In the genomic region with DNA sequence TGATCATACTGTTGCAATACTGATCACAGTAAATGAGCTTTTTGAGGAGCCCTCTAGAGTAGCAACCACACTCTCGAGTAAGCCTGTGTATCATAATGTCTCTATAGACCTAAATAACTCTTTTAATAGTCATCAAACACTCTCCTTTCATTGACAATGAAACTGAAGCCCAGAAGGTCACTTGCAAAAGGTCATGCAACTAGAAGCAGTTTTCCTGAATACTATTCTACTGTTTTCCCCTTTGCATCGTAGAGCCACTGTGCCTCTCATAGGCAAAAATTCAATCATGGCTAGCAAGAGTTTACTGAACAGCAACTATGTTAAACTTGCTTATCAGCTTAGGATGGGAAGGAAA, we compare ENCODE assay signal across 15 cellular contexts.
DNase-seq lines count a peak whose midpoint lies in the region; ATAC-seq and TF ChIP-seq lines count a peak whose summit lies in the region.
"Had no signal": no experiment of that assay in that cellular context is flagged by ENCODE, and none has a peak within 500 bp of the region (broad histone marks: within the 10 kb centered on the region; RNA-seq: fewer than 3 reads in every experiment).

No MANE protein-coding gene starts in this region.

- ATAC-seq in IMR-90 (ENCODE audit: low read depth), result no peak
- ATAC-seq in activated naive CD8-positive, alpha-beta T cell treated with anti-CD3 and anti-CD28 coated beads, Interleukin-2, amount 50 U/mL, for 24 hours, result peak; percentile 42
- no peak for ATAC-seq in naive thymus-derived CD8-positive, alpha-beta T cell

- no CpG with 5 or more reads among the region's 2 CpGs for WGBS in IMR-90 (ENCODE audit: extremely low coverage in 2 of 2, insufficient read length in 1 of 2), 2 experiments

- H4K91ac ChIP-seq in IMR-90 (ENCODE audit: insufficient read depth, low read depth, low read length), result no peak overlapping the region

- H3K9me3 ChIP-seq in IMR-90 (ENCODE audit: control insufficient read depth, insufficient read depth, low read length), result no peaks in the 10 kb centered on the region
- H3K9me3 ChIP-seq: colonic mucosa had no signal

- H3K56ac ChIP-seq in IMR-90 (ENCODE audit: extremely low read depth, insufficient read depth, low read length), result no peak overlapping the region

- no peak overlapping the region for H3K4ac ChIP-seq in IMR-90 (ENCODE audit: low read depth, low read length)

- peaks cover 23 to 47% of the 10 kb centered on the region in 2 experiments for H3K79me1 ChIP-seq in IMR-90 (ENCODE audit: low read depth in 1 of 2, low read length in 2 of 2)

- H3K4me3 Mint-ChIP-seq in T-helper 2 cell treated with Interferon-gamma antibody and Interleukin-4, amounts not matched to agents 5 μg/mL and 100 μg/mL, for 36 hours, result no peak overlapping the region
- H3K4me3 Mint-ChIP-seq in activated naive CD8-positive, alpha-beta T cell treated with anti-CD3 and anti-CD28 coated beads, Interleukin-2, amount 50 U/mL, for 24 hours, result peak overlapping the region; percentile 60
- peak overlapping the region in 9 of 10 donors; percentile 8 to 67 (median 51) for H3K4me3 Mint-ChIP-seq in naive thymus-derived CD8-positive, alpha-beta T cell
- H3K4me3 Mint-ChIP-seq: neural progenitor cell had no signal

- H2BK5ac ChIP-seq in IMR-90 (ENCODE audit: low read depth, low read length, poor library complexity, severe bottlenecking), result peak overlapping the region; percentile 37

- H4K5ac ChIP-seq in IMR-90 (ENCODE audit: low read depth, low read length), result no peak overlapping the region

- peaks cover 10% of the 10 kb centered on the region; the same call in 1 of the 2 replicates for H3K4me1 ChIP-seq in IMR-90 (ENCODE audit: control insufficient read depth, insufficient read depth, low read length)
- H3K4me1 ChIP-seq: colonic mucosa had no signal

- H3K14ac ChIP-seq in IMR-90 (replicated peaks; ENCODE audit: low read depth, low read length), result peak overlapping the region; percentile 44; the same call in 1 of the 2 replicates

- no peak overlapping the region for H3K27ac ChIP-seq in IMR-90 (ENCODE audit: insufficient read depth, low read length)
- H3K27ac ChIP-seq: colonic mucosa, neural progenitor cell had no signal

- no peak overlapping the region for H2AFZ ChIP-seq in IMR-90 (replicated peaks; ENCODE audit: low read length, poor library complexity)
- H2AFZ ChIP-seq: neural progenitor cell had no signal

- H3K27me3 Mint-ChIP-seq in T-helper 2 cell treated with Interferon-gamma antibody and Interleukin-4, amounts not matched to agents 5 μg/mL and 100 μg/mL, for 36 hours (ENCODE audit: low read depth), result no peaks in the 10 kb centered on the region
- H3K27me3 Mint-ChIP-seq in activated naive CD8-positive, alpha-beta T cell treated with anti-CD3 and anti-CD28 coated beads, Interleukin-2, amount 50 U/mL, for 24 hours, result no peaks in the 10 kb centered on the region
- H3K27me3 Mint-ChIP-seq in naive thymus-derived CD8-positive, alpha-beta T cell, result no peaks in the 10 kb centered on the region

- no peak for TF ChIP-seq CTCF in IMR-90 (conservative IDR thresholded peaks at IDR 0.05; ENCODE audit: low read depth, low read length)

- H4K8ac ChIP-seq in IMR-90 (ENCODE audit: low read depth in 2 of 2, low read length in 2 of 2), result no peak overlapping the region

- H3K36me3 Mint-ChIP-seq in T-helper 2 cell treated with Interferon-gamma antibody and Interleukin-4, amounts not matched to agents 5 μg/mL and 100 μg/mL, for 36 hours (ENCODE audit: low read depth), result peaks cover 8% of the 10 kb centered on the region
- H3K36me3 Mint-ChIP-seq in activated naive CD8-positive, alpha-beta T cell treated with anti-CD3 and anti-CD28 coated beads, Interleukin-2, amount 50 U/mL, for 24 hours (ENCODE audit: low read depth), result peaks cover 12% of the 10 kb centered on the region
- peaks cover 0 to 15% (median 7%) of the 10 kb centered on the region in 3 donors for H3K36me3 Mint-ChIP-seq in naive thymus-derived CD8-positive, alpha-beta T cell
- H3K36me3 Mint-ChIP-seq: neural progenitor cell had no signal

- no peak for TF ChIP-seq POLR2A in IMR-90 (IDR thresholded peaks at IDR 0.05; ENCODE audit: low read depth, low read length)

- TF ChIP-seq RAD21 in IMR-90 (IDR thresholded peaks at IDR 0.05; ENCODE audit: low read length), result no peak

- no peak overlapping the region for H3K4me2 ChIP-seq in IMR-90 (ENCODE audit: low read depth, low read length)
- H3K4me2 ChIP-seq: neural progenitor cell had no signal

- H3K27me3 ChIP-seq in IMR-90 (ENCODE audit: control insufficient read depth, insufficient read depth, low read length), result no peaks in the 10 kb centered on the region
- no peaks in the 10 kb centered on the region for H3K27me3 ChIP-seq in H7 (ENCODE audit: control insufficient read depth, insufficient read depth, low read length)
- H3K27me3 ChIP-seq: colonic mucosa, neural progenitor cell had no signal

- no peak overlapping the region for H3K23ac ChIP-seq in IMR-90 (ENCODE audit: low read depth, low read length)

- DNase-seq in T-helper 2 cell treated with Interferon-gamma antibody and Interleukin-4, amounts not matched to agents 5 μg/mL and 100 μg/mL, for 36 hours (ENCODE audit: low spot score), result no peak
- no peak for DNase-seq in T-helper 2 cell
- no peak for DNase-seq in IMR-90
- DNase-seq in activated naive CD8-positive, alpha-beta T cell treated with anti-CD3 and anti-CD28 coated beads, Interleukin-2, amount 50 U/mL, for 24 hours, result no peak
- no peak for DNase-seq in naive thymus-derived CD8-positive, alpha-beta T cell
- no peak for DNase-seq in NCI-H187 (lab: John Stamatoyannopoulos, UW)
- DNase-seq in SIG-M5 (lab: John Stamatoyannopoulos, UW), result no peak
- DNase-seq in H7, result no peak
- DNase-seq: 8988T, activated gamma-delta T cell treated with Interleukin-2 at 50 U/mL for 16 hours, colonic mucosa, NCI-H1092, NCI-H510A, Right ventricle myocardium superior had no signal

- POLR2A ChIA-PET in IMR-90 (lab: Charles Lee; ENCODE audit: unreplicated experiment), result no interaction called here
- POLR2A ChIA-PET in naive thymus-derived CD8-positive, alpha-beta T cell (lab: Charles Lee), result interaction anchor here (0.9 to 1.3 kb wide), 4 partner anchors 9 to 70 kb away, joined by 3 to 5 read pairs (median 4); no protein-coding TSS in a partner anchor

- no peak overlapping the region for H3K18ac ChIP-seq in IMR-90 (ENCODE audit: low read depth, low read length)

- H3K4me3 ChIP-seq in IMR-90 (ENCODE audit: insufficient read depth, low read depth, low read length) (no peak overlapping the region), H7 (ENCODE audit: insufficient read depth, low read depth, low read length) (no peak overlapping the region)
- H3K4me3 ChIP-seq: colonic mucosa, neural progenitor cell had no signal

- no peaks in the 10 kb centered on the region for H3K9me3 Mint-ChIP-seq in T-helper 2 cell treated with Interferon-gamma antibody and Interleukin-4, amounts not matched to agents 5 μg/mL and 100 μg/mL, for 36 hours
- H3K9me3 Mint-ChIP-seq in activated naive CD8-positive, alpha-beta T cell treated with anti-CD3 and anti-CD28 coated beads, Interleukin-2, amount 50 U/mL, for 24 hours, result no peaks in the 10 kb centered on the region
- H3K9me3 Mint-ChIP-seq in naive thymus-derived CD8-positive, alpha-beta T cell, result no peaks in the 10 kb centered on the region
- H3K9me3 Mint-ChIP-seq: neural progenitor cell had no signal

- no peak overlapping the region for H3K9ac ChIP-seq in IMR-90 (ENCODE audit: low read depth, low read length)
- H3K9ac ChIP-seq: neural progenitor cell had no signal

- no peak overlapping the region for H2AK9ac ChIP-seq in IMR-90 (replicated peaks; ENCODE audit: low read depth, low read length, poor library complexity)

- no peak overlapping the region for H2BK120ac ChIP-seq in IMR-90 (ENCODE audit: low read depth, low read length)

- dilution Hi-C loops in IMR-90 (cut with HindIII; ENCODE audit: low sequenced_read_pairs, unreplicated experiment), result no loop called here

- BruUV-seq in IMR-90 (replicated peaks; lab: Mats Ljungman, UMichigan), result no TSS peak

- in situ Hi-C loops in IMR-90 (cut with MboI; ENCODE audit: low sequenced_read_pairs), result no loop called here

- peaks cover 3% of the 10 kb centered on the region; the same call in 1 of the 2 replicates for H4K20me1 ChIP-seq in IMR-90 (ENCODE audit: insufficient read depth, low read length)

- peaks cover 51% of the 10 kb centered on the region for H3K4me1 Mint-ChIP-seq in T-helper 2 cell treated with Interferon-gamma antibody and Interleukin-4, amounts not matched to agents 5 μg/mL and 100 μg/mL, for 36 hours (ENCODE audit: low read depth)
- H3K4me1 Mint-ChIP-seq in activated naive CD8-positive, alpha-beta T cell treated with anti-CD3 and anti-CD28 coated beads, Interleukin-2, amount 50 U/mL, for 24 hours, result peaks cover 91% of the 10 kb centered on the region
- peaks cover 33 to 87% (median 78%) of the 10 kb centered on the region in 4 donors for H3K4me1 Mint-ChIP-seq in naive thymus-derived CD8-positive, alpha-beta T cell

- H2AK5ac ChIP-seq in IMR-90 (ENCODE audit: low read depth, low read length), result peak overlapping the region; percentile 32; the same call in 1 of the 2 replicates

- H2BK20ac ChIP-seq in IMR-90 (ENCODE audit: low read depth, low read length), result 0 out of 2 replicates have a peak overlapping the region, but pooled peaks have one; percentile 35

- H2BK15ac ChIP-seq in IMR-90 (ENCODE audit: low read depth, low read length), result no peak overlapping the region

- peaks cover 5% of the 10 kb centered on the region; the same call in 1 of the 2 replicates for H3K9me1 ChIP-seq in IMR-90 (ENCODE audit: insufficient read depth, low read length)

- H3K27ac Mint-ChIP-seq in T-helper 2 cell treated with Interferon-gamma antibody and Interleukin-4, amounts not matched to agents 5 μg/mL and 100 μg/mL, for 36 hours, result peak overlapping the region; percentile 8
- H3K27ac Mint-ChIP-seq in activated naive CD8-positive, alpha-beta T cell treated with anti-CD3 and anti-CD28 coated beads, Interleukin-2, amount 50 U/mL, for 24 hours, result peak overlapping the region; percentile 95
- peak overlapping the region in 9 of 10 donors; percentile 17 to 91 (median 66) for H3K27ac Mint-ChIP-seq in naive thymus-derived CD8-positive, alpha-beta T cell
- H3K27ac Mint-ChIP-seq: neural progenitor cell had no signal

- intact Hi-C loops in IMR-90 (cut with micrococcal nuclease), result no loop called here

- H3K36me3 ChIP-seq in IMR-90 (ENCODE audit: control insufficient read depth, insufficient read depth, low read length) (no peaks in the 10 kb centered on the region), H7 (replicated peaks; ENCODE audit: control insufficient read depth, insufficient read depth, low read length) (no peaks in the 10 kb centered on the region)
- H3K36me3 ChIP-seq: colonic mucosa, neural progenitor cell had no signal

- CTCF ChIA-PET in IMR-90 (lab: Yijun Ruan, JAX), result interaction anchor here (1.1 kb wide), 1 partner anchor 10 kb away, joined by 5 read pairs; no protein-coding TSS in a partner anchor

TF ChIP-seq in IMR-90, 13 proteins besides CTCF, POLR2A, EP300 and RAD21 (continues in another document):
- TF ChIP-seq NFE2L2 (IDR thresholded peaks at IDR 0.05; ENCODE audit: low read depth, low read length), result no peak

Comparison
In these comparisons a context has a peak if more than half of its experiments do, and no peak if none do; other contexts are left out.
1. H3K27ac Mint-ChIP-seq: peak in every context shown above with its lines; median percentile 95 in activated naive CD8-positive, alpha-beta T cell treated with anti-CD3 and anti-CD28 coated beads, Interleukin-2, amount 50 U/mL, for 24 hours; 66 in naive thymus-derived CD8-positive, alpha-beta T cell; 8 in T-helper 2 cell treated with Interferon-gamma antibody and Interleukin-4, amounts not matched to agents 5 μg/mL and 100 μg/mL, for 36 hours.